In genomic region chr11:36478700-36479329, GRCh38 we compare ENCODE assay signal across 9 cellular contexts. TPM values are rescaled to one million over a fixed set of nuclear protein-coding genes. Genes with fewer than 3 reads are reported as not detected.
DNase-seq lines count a peak whose midpoint lies in the region; ATAC-seq and TF ChIP-seq lines count a peak whose summit lies in the region.
"Had no signal": no experiment of that assay in that cellular context is flagged by ENCODE, and none has a peak within 500 bp of the region (broad histone marks: within the 10 kb centered on the region; RNA-seq: fewer than 3 reads in every experiment).

No MANE protein-coding gene starts in this region.

- H3K4ac ChIP-seq in mesenchymal stem cell (ENCODE audit: low read depth in 1 of 2, low read length in 2 of 2), result no peak overlapping the region

- H2BK15ac ChIP-seq in mesenchymal stem cell (ENCODE audit: low read depth, poor library complexity, severe bottlenecking), result no peak overlapping the region

- H3K79me1 ChIP-seq in mesenchymal stem cell (replicated peaks; ENCODE audit: low read length, poor library complexity, severe bottlenecking), result peaks cover 2% of the 10 kb centered on the region

- H3K18ac ChIP-seq in mesenchymal stem cell (ENCODE audit: low read depth in 1 of 2, low read length in 2 of 2), result no peak overlapping the region

- H3K27me3 ChIP-seq in KMS-11 (ENCODE audit: insufficient read depth, low read depth) (no peaks in the 10 kb centered on the region), dorsolateral prefrontal cortex (no peaks in the 10 kb centered on the region), mesenchymal stem cell (ENCODE audit: control insufficient read depth in 1 of 2, insufficient read depth in 1 of 2, low read length in 2 of 2) (no peaks in the 10 kb centered on the region)
- H3K27me3 ChIP-seq: BLaER1 treated with 17β-estradiol and CSF1 and Interleukin-3, amounts not matched to agents 10 nM and 100 nM had no signal

- ATAC-seq in GM18498 (IDR thresholded peaks at IDR 0.05; ENCODE audit: unreplicated experiment), result no peak

- no peaks in the 10 kb centered on the region for H3K9me3 ChIP-seq in mesenchymal stem cell (ENCODE audit: control insufficient read depth, low read length)

- H4K91ac ChIP-seq in mesenchymal stem cell (ENCODE audit: low read length), result no peak overlapping the region

- H2BK12ac ChIP-seq in mesenchymal stem cell (ENCODE audit: low read length in 2 of 2), result no peak overlapping the region

- no peak overlapping the region for H3K14ac ChIP-seq in mesenchymal stem cell (ENCODE audit: low read length in 2 of 2)

- H3K4me3 ChIP-seq in KMS-11 (IDR thresholded peaks at IDR 0.05; ENCODE audit: insufficient read depth, low read depth, low read length) (no peak overlapping the region), dorsolateral prefrontal cortex (no peak overlapping the region), mesenchymal stem cell (ENCODE audit: insufficient read depth in 1 of 2, low read depth in 1 of 2, low read length in 2 of 2) (no peak overlapping the region)
- H3K4me3 ChIP-seq: BLaER1 treated with 17β-estradiol and CSF1 and Interleukin-3, amounts not matched to agents 10 nM and 100 nM had no signal

- no peak overlapping the region for H2BK120ac ChIP-seq in mesenchymal stem cell (ENCODE audit: low read depth, low read length)

- peak; percentile 60 for TF ChIP-seq CTCF in KMS-11 (conservative IDR thresholded peaks at IDR 0.05; ENCODE audit: low read depth, low read length)
- peak in 55 of 56 donors; percentile 53 to 90 (median 76) for TF ChIP-seq CTCF in dorsolateral prefrontal cortex (IDR thresholded peaks at IDR 0.05 in 54 of 56, conservative IDR thresholded peaks at IDR 0.05 in 2 of 56; ENCODE audit: low read depth in 1 of 56, partially characterized antibody in 56 of 56)

- no peaks in the 10 kb centered on the region for H3K79me2 ChIP-seq in KMS-11 (ENCODE audit: insufficient read depth, low read depth)

- intact Hi-C loops in dorsolateral prefrontal cortex (cut with DNase I), result loop anchor here (1.0 to 10.0 kb wide), 6 partner anchors 117 to 864 kb away; partner anchors contain the start of gene FJX1 (in 1 of the 2)

- no peaks in the 10 kb centered on the region for H4K20me1 ChIP-seq in KMS-11 (ENCODE audit: insufficient read depth)
- H4K20me1 ChIP-seq: BLaER1 treated with 17β-estradiol and CSF1 and Interleukin-3, amounts not matched to agents 10 nM and 100 nM had no signal

- no peak overlapping the region for H2BK5ac ChIP-seq in mesenchymal stem cell (ENCODE audit: low read depth, low read length, poor library complexity, severe bottlenecking)

- no peak overlapping the region for H2AFZ ChIP-seq in KMS-11 (ENCODE audit: low read depth)
- H2AFZ ChIP-seq in mesenchymal stem cell (ENCODE audit: low read depth, low read length), result no peak overlapping the region

- H4K8ac ChIP-seq in mesenchymal stem cell (ENCODE audit: low read length), result no peak overlapping the region

- DNase-seq in NCI-H1417 (lab: John Stamatoyannopoulos, UW) (peak; percentile 25 to 82 (median 70)), NCI-H1417 treated with DMSO at 0.1 percent for 48 hours (lab: John Stamatoyannopoulos, UW) (no peak), RKO (ENCODE audit: low spot score) (peak; percentile 53), dorsolateral prefrontal cortex (peak in 3 of 10 donors; percentile 25 to 71 (median 61)), mesenchymal stem cell (peak; percentile 73), HK-2 (ENCODE audit: unreplicated experiment) (no peak)

- H2AK5ac ChIP-seq in mesenchymal stem cell (ENCODE audit: low read length, severe bottlenecking), result no peak overlapping the region

- H3K36me3 ChIP-seq in KMS-11 (ENCODE audit: insufficient read depth) (no peaks in the 10 kb centered on the region), mesenchymal stem cell (ENCODE audit: control insufficient read depth in 1 of 2, insufficient read depth in 2 of 2, low read depth in 1 of 2, low read length in 2 of 2) (peaks cover 0 to 2% of the 10 kb centered on the region in 2 experiments)

- no peak overlapping the region for H3K27ac ChIP-seq in KMS-11
- peak overlapping the region in 21 of 59 donors; percentile 1 to 70 (median 27) for H3K27ac ChIP-seq in dorsolateral prefrontal cortex
- no peak overlapping the region for H3K27ac ChIP-seq in mesenchymal stem cell (ENCODE audit: low read length, poor library complexity, severe bottlenecking)
- H3K27ac ChIP-seq: BLaER1 treated with 17β-estradiol and CSF1 and Interleukin-3, amounts not matched to agents 10 nM and 100 nM had no signal

- H3K9ac ChIP-seq in KMS-11, result no peak overlapping the region
- peak overlapping the region; percentile 8 for H3K9ac ChIP-seq in mesenchymal stem cell (ENCODE audit: low read length)
- H3K9ac ChIP-seq: BLaER1 treated with 17β-estradiol and CSF1 and Interleukin-3, amounts not matched to agents 10 nM and 100 nM had no signal

- H3K4me2 ChIP-seq in KMS-11 (no peak overlapping the region), mesenchymal stem cell (ENCODE audit: low read length, poor library complexity, severe bottlenecking) (no peak overlapping the region)
- H3K4me2 ChIP-seq: BLaER1 treated with 17β-estradiol and CSF1 and Interleukin-3, amounts not matched to agents 10 nM and 100 nM had no signal

- H3K4me1 ChIP-seq in KMS-11 (ENCODE audit: low read depth, poor library complexity, severe bottlenecking), result peaks cover 6% of the 10 kb centered on the region
- H3K4me1 ChIP-seq in mesenchymal stem cell (ENCODE audit: control insufficient read depth, insufficient read depth, low read depth, low read length), result no peaks in the 10 kb centered on the region
- H3K4me1 ChIP-seq: BLaER1 treated with 17β-estradiol and CSF1 and Interleukin-3, amounts not matched to agents 10 nM and 100 nM had no signal

- no peak overlapping the region for H3K23ac ChIP-seq in mesenchymal stem cell (ENCODE audit: low read length in 2 of 2)

- 60% methylated on average over 2 of the region's 2 CpGs for WGBS in mesenchymal stem cell

RNA-seq across cellular contexts. Expression of gene TRAF6, which starts 31.3 kb away (rescaled TPM):
- total RNA-seq in dorsolateral prefrontal cortex, result 10 to 100 TPM; 13.8 to 27.7 (median 20.8) TPM
- polyA plus RNA-seq in mesenchymal stem cell (2013, experiment 1 of 2), result 8.5 TPM
- 8.5 TPM for polyA plus RNA-seq in mesenchymal stem cell (2013, experiment 2 of 2)

Comparison
In these comparisons a context has a peak if more than half of its experiments do, and no peak if none do; other contexts are left out.
1. DNase-seq: peak in NCI-H1417 (3 of 3), RKO (single experiment) and mesenchymal stem cell (single experiment); none in NCI-H1417 treated with DMSO at 0.1 percent for 48 hours (single experiment) and HK-2 (single experiment).